In genomic region chr12:48977290-48978281, GRCh38 we compare ENCODE assay signal across 8 cellular contexts. TPM values are rescaled to one million over a fixed set of nuclear protein-coding genes. Genes with fewer than 3 reads are reported as not detected.
DNase-seq lines count a peak whose midpoint lies in the region; ATAC-seq and TF ChIP-seq lines count a peak whose summit lies in the region.

No MANE protein-coding gene starts in this region.

- no peaks in the 10 kb centered on the region for H3K36me3 ChIP-seq in heart right ventricle

- TF ChIP-seq CTCF in heart right ventricle (IDR thresholded peaks at IDR 0.05), result peak; percentile 40 to 86 (median 77)

- peak overlapping the region in 9 of 10 donors; percentile 5 to 52 (median 39) for H3K4me3 ChIP-seq in heart right ventricle

- H3K4me1 ChIP-seq in heart right ventricle, result peaks cover 33 to 58% (median 40%) of the 10 kb centered on the region in 9 donors

- no peak overlapping the region for H3K27ac ChIP-seq in heart right ventricle

- DNase-seq in ELR (ENCODE audit: low read depth), result peak; percentile 78
- peak; percentile 76 for DNase-seq in RKO (ENCODE audit: low spot score)
- peak; percentile 75 for DNase-seq in activated gamma-delta T cell (lab: John Stamatoyannopoulos, UW)
- peak in 1 of 2 donors; percentile 78 for DNase-seq in heart right ventricle
- peak; percentile 69 to 82 for DNase-seq in stimulated activated CD4-positive, alpha-beta T cell treated with anti-CD3 and anti-CD28 coated beads, Interleukin-15, amount 100 ng/mL, for 48 hours (ENCODE audit: low read depth in 2 of 2)
- DNase-seq in GF-D8 (lab: John Stamatoyannopoulos, UW), result no peak

- no peaks in the 10 kb centered on the region for H3K9me3 ChIP-seq in heart right ventricle

- ATAC-seq in HG02588 (IDR thresholded peaks at IDR 0.05; ENCODE audit: unreplicated experiment) (peak; percentile 55), heart right ventricle (peak in 6 of 8 donors; percentile 20 to 58 (median 46)), GM19035 (IDR thresholded peaks at IDR 0.05; ENCODE audit: unreplicated experiment) (no peak)

- peaks cover 46 to 100% (median 99%) of the 10 kb centered on the region in 7 donors for H3K27me3 ChIP-seq in heart right ventricle

- 12 to 14% methylated on average over 45 to 50 of the region's 50 CpGs for WGBS in heart right ventricle, 2 donors

- intact Hi-C loops in heart right ventricle (cut with DNase I), result loop anchor here in 1 of 10 donors (1.0 kb wide), 1 partner anchor 11 kb away; no protein-coding TSS in a partner anchor

RNA-seq across cellular contexts. Expression of gene WNT1, which starts 0.5 kb away (rescaled TPM):
- not detected for total RNA-seq in heart right ventricle
- not detected for polyA plus RNA-seq in heart right ventricle

RNA-seq across cellular contexts. Expression of gene WNT10B, which starts 6.1 kb away (rescaled TPM):
- total RNA-seq in heart right ventricle, result under 1 TPM in 9 of 10 donors, not detected in 1; 0.13 to 0.47 (median 0.20) TPM
- polyA plus RNA-seq in heart right ventricle, result under 1 TPM; 0.20 to 0.22 TPM

RNA-seq across cellular contexts. Expression of gene ARF3, which starts 20.3 kb away (rescaled TPM):
- 10 to 100 TPM; 44.2 to 90.8 (median 54.8) TPM for total RNA-seq in heart right ventricle
- 10 to 100 TPM; 30.3 to 48.3 TPM for polyA plus RNA-seq in heart right ventricle

RNA-seq across cellular contexts. Expression of gene DDN, which starts 21.6 kb away (rescaled TPM):
- total RNA-seq in heart right ventricle, result 1 to 10 TPM in 1 of 10 donors, under 1 TPM in 9; 0.19 to 1.4 (median 0.49) TPM
- under 1 TPM; 0.19 to 0.37 TPM for polyA plus RNA-seq in heart right ventricle

RNA-seq across cellular contexts. Expression of gene PRKAG1, which starts 41.0 kb away (rescaled TPM):
- 100 to 1,000 TPM in 5 of 10 donors, 10 to 100 TPM in 5; 79.4 to 110 (median 100) TPM for total RNA-seq in heart right ventricle
- 10 to 100 TPM; 71.0 to 77.5 TPM for polyA plus RNA-seq in heart right ventricle
